8 cellular contexts compared by ENCODE assay signal in genomic region chr12:121917950-121918678, GRCh38. TPM values are rescaled to one million over a fixed set of nuclear protein-coding genes. Genes with fewer than 3 reads are reported as not detected.
DNase-seq lines count a peak whose midpoint lies in the region; ATAC-seq, FAIRE-seq and TF ChIP-seq lines count a peak whose summit lies in the region.

TSS of gene CFAP251 (plus strand) at chr12:121918592. CDS start at chr12:121921306, 2,714 bp downstream.

- H3K23ac ChIP-seq in H1 (ENCODE audit: insufficient read length), result no peak within 1 kb of the TSS

- ATAC-seq in GM18517 (IDR thresholded peaks at IDR 0.05; ENCODE audit: unreplicated experiment) (peak; percentile 81), HG03064 (IDR thresholded peaks at IDR 0.05; ENCODE audit: low read depth, unreplicated experiment) (peak; percentile 97)

- H3K9ac ChIP-seq in H1 (replicated peaks in 1 of 4; ENCODE audit: extremely low read depth in 1 of 4, low read depth in 3 of 4, low read length in 3 of 4), result 0 out of 7 replicates have a peak within 1 kb of the TSS, but pooled peaks of 1 of the 4 experiments have one; percentile 20

- TF ChIP-seq CTCF in H1 (IDR thresholded peaks at IDR 0.05; ENCODE audit: control extremely low read depth in 1 of 3, insufficient read depth in 1 of 3, low read depth in 1 of 3, low read length in 3 of 3), result peak; percentile 78 to 96 (median 95)

- H3K36me3 ChIP-seq in H1 (ENCODE audit: control insufficient read depth in 2 of 4, insufficient read depth in 4 of 4, low read length in 3 of 4), result peaks cover 0 to 13% (median 0%) of the 10 kb centered on the region in 4 experiments; a peak in 1 of 8 replicates
- H3K36me3 ChIP-seq in mesodermal cell (ENCODE audit: control insufficient read depth, insufficient read depth, low read length), result peaks cover 36% of the 10 kb centered on the region

- FAIRE-seq in H1 (lab: Jason Lieb, UNC), result no peak

- peak within 1 kb of the TSS; percentile 85 for H4K91ac ChIP-seq in H1 (replicated peaks; ENCODE audit: insufficient read length, low read length)

- POLR2A ChIA-PET in H1 (lab: Charles Lee; ENCODE audit: partially characterized antibody), result interaction anchor here (0.6 to 1.7 kb wide), 10 partner anchors 23 to 349 kb away, joined by 3 to 6 read pairs (median 3); partner anchors contain the start of gene PSMD9

- H3K56ac ChIP-seq in H1 (replicated peaks; ENCODE audit: insufficient read length, low read depth, low read length), result no peak within 1 kb of the TSS

- H2BK12ac ChIP-seq in H1 (ENCODE audit: low read depth, low read length), result peak within 1 kb of the TSS; percentile 80; the same call in 1 of the 2 replicates

- peak within 1 kb of the TSS; percentile 53; the same call in 1 of the 2 replicates for H2BK15ac ChIP-seq in H1 (ENCODE audit: low read length)

- H2BK20ac ChIP-seq in H1 (ENCODE audit: low read length), result peak within 1 kb of the TSS; percentile 48; the same call in 1 of the 2 replicates

- H2AK5ac ChIP-seq in H1 (ENCODE audit: low read depth, low read length), result peak within 1 kb of the TSS; percentile 75; the same call in 1 of the 2 replicates

- no peaks in the 10 kb centered on the region for H3K79me1 ChIP-seq in H1 (ENCODE audit: low read depth, low read length)

- peak within 1 kb of the TSS; percentile 27 for H4K5ac ChIP-seq in H1 (ENCODE audit: insufficient read length, low read depth, low read length)

- peak within 1 kb of the TSS; percentile 22 for H2BK120ac ChIP-seq in H1 (replicated peaks; ENCODE audit: low read depth, low read length)

- TF ChIP-seq POLR2A in H1 (IDR thresholded peaks at IDR 0.05; ENCODE audit: control extremely low read depth in 1 of 2, low read depth in 2 of 2, low read length in 2 of 2), result no peak

- peak within 1 kb of the TSS; percentile 5 to 66 for H3K4me2 ChIP-seq in H1 (ENCODE audit: insufficient read depth in 1 of 2, low read depth in 2 of 2, low read length in 2 of 2)

- H3K27ac ChIP-seq in H1 (ENCODE audit: low read depth, low read length) (no peak within 1 kb of the TSS), mesodermal cell (ENCODE audit: low read depth, low read length, severe bottlenecking) (peak within 1 kb of the TSS; percentile 54)

- CTCF ChIA-PET in H1 (lab: Charles Lee; ENCODE audit: partially characterized antibody), result interaction anchor here (0.6 to 3.4 kb wide), 39 partner anchors 9 to 228 kb away, joined by 3 to 13 read pairs (median 4); partner anchors contain the start of genes HPD and RHOF

- no peaks in the 10 kb centered on the region for H4K20me1 ChIP-seq in H1 (replicated peaks in 1 of 2; ENCODE audit: control insufficient read depth in 1 of 2, insufficient read depth in 2 of 2, low read length in 2 of 2)

- H3K14ac ChIP-seq in H1 (ENCODE audit: insufficient read length), result no peak within 1 kb of the TSS

- H3K9me3 ChIP-seq in H1 (ENCODE audit: insufficient read depth in 2 of 2, low read depth in 1 of 2, low read length in 1 of 2) (no peaks in the 10 kb centered on the region), mesodermal cell (ENCODE audit: control insufficient read depth, low read length) (no peaks in the 10 kb centered on the region)

- peak within 1 kb of the TSS; percentile 26 to 66 (median 53) for H3K4me3 ChIP-seq in H1 (ENCODE audit: extremely low read depth in 1 of 4, insufficient read depth in 2 of 4, low read depth in 3 of 4, low read length in 4 of 4)
- peak within 1 kb of the TSS; percentile 33 for H3K4me3 ChIP-seq in mesodermal cell (ENCODE audit: extremely low read depth, insufficient read depth, low read length, poor library complexity, severe bottlenecking)

- peak within 1 kb of the TSS; percentile 77; the same call in 1 of the 2 replicates for H2BK5ac ChIP-seq in H1 (ENCODE audit: low read depth, low read length)

- 37% methylated on average over 29 of the region's 41 CpGs; no CpG with 5 or more reads in 1 of the 2 experiments for WGBS in H1 (ENCODE audit: extremely low coverage in 1 of 2, insufficient coverage in 1 of 2, insufficient read length in 1 of 2, insufficient replicate concordance in 2 of 2, low coverage in 1 of 2, low lambda C conversion rate in 2 of 2, missing lambda C conversion rate in 1 of 2), 2 experiments
- WGBS in mesodermal cell (ENCODE audit: insufficient coverage in 2 of 2), 2 experiments, result 31 to 43% methylated on average over 27 to 37 of the region's 41 CpGs

- H3K27me3 ChIP-seq in H1 (replicated peaks in 1 of 4; ENCODE audit: control insufficient read depth in 3 of 4, extremely low read depth in 1 of 4, insufficient read depth in 3 of 4, low read length in 3 of 4), result no peaks in the 10 kb centered on the region

- H3K4me1 ChIP-seq in H1 (replicated peaks in 1 of 4; ENCODE audit: control insufficient read depth in 3 of 4, insufficient read depth in 4 of 4, low read length in 3 of 4) (peaks cover 0 to 7% (median 2%) of the 10 kb centered on the region in 4 experiments; a peak in 4 of 7 replicates), mesodermal cell (ENCODE audit: control insufficient read depth, insufficient read depth, low read length, poor library complexity, severe bottlenecking) (peaks cover 8% of the 10 kb centered on the region)

- peak in 1 of 2 experiments; percentile 8; a peak in 1 of 3 replicates for TF ChIP-seq EP300 in H1 (IDR thresholded peaks at IDR 0.05; ENCODE audit: borderline replicate concordance in 1 of 2, low read depth in 2 of 2, low read length in 2 of 2)

- peak; percentile 79 to 83 for TF ChIP-seq RAD21 in H1 (IDR thresholded peaks at IDR 0.05 in 1 of 2, conservative IDR thresholded peaks at IDR 0.05 in 1 of 2; ENCODE audit: low read depth in 2 of 2, low read length in 2 of 2)

- H3K18ac ChIP-seq in H1 (ENCODE audit: extremely low read depth, low read length), result no peak within 1 kb of the TSS

- H3K23me2 ChIP-seq in H1 (ENCODE audit: low read depth, low read length), result peaks cover 4% of the 10 kb centered on the region; the same call in 1 of the 2 replicates

- H4K8ac ChIP-seq in H1 (ENCODE audit: extremely low read depth, insufficient read depth, low read length), result peak within 1 kb of the TSS; percentile 66; the same call in 1 of the 2 replicates

- H3K79me2 ChIP-seq in H1 (ENCODE audit: control insufficient read depth in 1 of 2, insufficient read depth in 2 of 2, low read length in 2 of 2), result no peaks in the 10 kb centered on the region

- H3K4ac ChIP-seq in H1 (replicated peaks; ENCODE audit: insufficient read length, low read depth, low read length), result peak within 1 kb of the TSS; percentile 94

- DNase-seq in NCI-H2227 (lab: John Stamatoyannopoulos, UW; ENCODE audit: unreplicated experiment), result peak; percentile 84
- peak; percentile 95 for DNase-seq in activated CD8-positive, alpha-beta memory T cell treated with anti-CD3 and anti-CD28 coated beads for 24 hours
- DNase-seq in H1 (ENCODE audit: low read depth in 1 of 2, low spot score in 2 of 2), result peak; percentile 88 to 97
- peak; percentile 80 for DNase-seq in stimulated activated CD8-positive, alpha-beta memory T cell treated with anti-CD3 and anti-CD28 coated beads, Interleukin-15, amount 100 ng/mL, for 24 hours (ENCODE audit: low read depth)
- DNase-seq in HK-2 (ENCODE audit: unreplicated experiment), result no peak

- H2AFZ ChIP-seq in H1 (ENCODE audit: low read length), result no peak within 1 kb of the TSS

TF ChIP-seq in H1, 55 proteins besides CTCF, POLR2A, EP300 and RAD21 (continues in another document):
- TF ChIP-seq CBX8 (IDR thresholded peaks at IDR 0.05; ENCODE audit: borderline replicate concordance, low read depth, low read length), result no peak
- TF ChIP-seq POLR2AphosphoS5 (IDR thresholded peaks at IDR 0.05; ENCODE audit: low read depth, low read length), result peak; percentile 65; the same call in 1 of the 2 replicates
- TF ChIP-seq SUZ12 (IDR thresholded peaks at IDR 0.05; ENCODE audit: low read length), result no peak
- TF ChIP-seq EZH2 (IDR thresholded peaks at IDR 0.05; ENCODE audit: low read depth, low read length, severe bottlenecking), result no peak
- no peak for TF ChIP-seq BRCA1 (IDR thresholded peaks at IDR 0.05; ENCODE audit: low read depth, low read length)
- no peak for TF ChIP-seq TAF1 (IDR thresholded peaks at IDR 0.05; ENCODE audit: low read depth, low read length)
- no peak for TF ChIP-seq CHD2 (IDR thresholded peaks at IDR 0.05; ENCODE audit: low read length)
- no peak for TF ChIP-seq SP2 (IDR thresholded peaks at IDR 0.05; ENCODE audit: low read length)
- no peak for TF ChIP-seq CHD1 (IDR thresholded peaks at IDR 0.05; ENCODE audit: low read depth, low read length)
- TF ChIP-seq BCL11A (IDR thresholded peaks at IDR 0.05; ENCODE audit: low read depth in 2 of 2, low read length in 2 of 2), result no peak
- no peak for TF ChIP-seq SIX5 (IDR thresholded peaks at IDR 0.05; ENCODE audit: low read depth, low read length)
- TF ChIP-seq SIRT6 (IDR thresholded peaks at IDR 0.05; ENCODE audit: low read length), result no peak
- TF ChIP-seq MAFK (IDR thresholded peaks at IDR 0.05; ENCODE audit: low read depth, low read length), result no peak
- no peak for TF ChIP-seq CEBPB (IDR thresholded peaks at IDR 0.05; ENCODE audit: low read depth, low read length)
- no peak for TF ChIP-seq SP1 (IDR thresholded peaks at IDR 0.05; ENCODE audit: low read depth, low read length)
- 0 out of 2 replicates have a peak, but pooled peaks have one; percentile 15 for TF ChIP-seq TEAD4 (IDR thresholded peaks at IDR 0.05; ENCODE audit: low read depth, low read length)
- peak; percentile 58; the same call in 1 of the 2 replicates for TF ChIP-seq TBP (IDR thresholded peaks at IDR 0.05; ENCODE audit: low read depth, low read length)
- TF ChIP-seq SAP30 (IDR thresholded peaks at IDR 0.05; ENCODE audit: insufficient read depth, insufficient replicate concordance, low read length), result no peak
- peak; percentile 84 for TF ChIP-seq E2F6 (IDR thresholded peaks at IDR 0.05)
- no peak for TF ChIP-seq CBX5 (IDR thresholded peaks at IDR 0.05; ENCODE audit: low read depth, low read length)

RNA-seq across cellular contexts. Expression of gene CFAP251, which starts in this region (rescaled TPM):
- total RNA-seq in H1 (2021; fragmentation: NEBNext Ultra II Directional; extraction: Animal tissue kit (Norgen Biotek cat#: 25700)), result 2.9 and 3.3 TPM in 2 replicates
- 1.8 and 1.9 TPM in 2 replicates for polyA plus RNA-seq in H1 (2011; rRNA removed)
- polyA plus RNA-seq in H1 (2011; cell fraction: cytosol; rRNA removed), result 2.1 TPM
- 4.9 TPM for polyA plus RNA-seq in H1 (2011; cell fraction: nucleus; rRNA removed)
- polyA plus RNA-seq in H1 (2012, experiment 1 of 2), result 1.3 to 3.1 TPM (median 2.2 TPM) in 4 replicates
- 0.89 TPM for polyA plus RNA-seq in H1 (2012, experiment 2 of 2)
- 2.7 TPM for polyA plus RNA-seq in H1 (2013, experiment 1 of 2)
- 2.4 TPM for polyA plus RNA-seq in H1 (2013, experiment 2 of 2)
- polyA minus RNA-seq in H1 (2011; rRNA and poly(A)+ RNA removed), result 5.0 and 5.4 TPM in 2 replicates
- 1.3 TPM for polyA minus RNA-seq in H1 (2011; cell fraction: cytosol; rRNA and poly(A)+ RNA removed)
- 3.1 TPM for polyA minus RNA-seq in H1 (2011; cell fraction: nucleus; rRNA and poly(A)+ RNA removed)
- polyA plus RNA-seq in mesodermal cell (2013, experiment 1 of 2), result 1.6 TPM
- polyA plus RNA-seq in mesodermal cell (2013, experiment 2 of 2), result 1.9 TPM
